ENCODE assay signal across 23 cellular contexts in the genomic region with DNA sequence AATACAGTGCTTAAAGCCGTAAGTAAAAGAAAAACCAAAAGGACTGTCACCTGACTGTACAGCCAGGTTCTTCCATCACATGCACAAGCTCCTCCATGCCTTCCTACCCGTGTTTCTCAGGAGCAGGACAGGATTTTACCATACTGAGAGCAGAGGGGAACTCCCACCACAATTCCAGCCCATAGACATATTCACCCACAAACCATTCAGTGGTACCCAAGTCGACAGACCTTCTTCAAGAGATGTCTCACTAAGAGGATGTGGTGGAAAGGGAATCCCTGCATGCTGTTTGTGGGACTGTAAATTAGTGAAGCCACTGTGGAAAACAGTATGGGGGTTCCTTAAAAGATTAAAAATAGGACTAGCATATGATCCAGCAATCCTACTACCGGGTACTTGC.
DNase-seq lines count a peak whose midpoint lies in the region; ATAC-seq and TF ChIP-seq lines count a peak whose summit lies in the region.
"Had no signal": no experiment of that assay in that cellular context is flagged by ENCODE, and none has a peak within 500 bp of the region (broad histone marks: within the 10 kb centered on the region; RNA-seq: fewer than 3 reads in every experiment).

No MANE protein-coding gene starts in this region.

- intact Hi-C loops in activated CD4-positive, alpha-beta T cell treated with anti-CD3 and anti-CD28 coated beads, Interleukin-2, amount 10 ng/mL, durations not matched to agents 24 days and 14 days (cut with micrococcal nuclease), result loop anchor here (5.0 to 10.0 kb wide), 2 partner anchors 80 to 213 kb away; partner anchors contain the start of gene GPR18
- intact Hi-C loops in PC-9 (cut with micrococcal nuclease; ENCODE audit: unreplicated experiment) (loop anchor here (10.0 kb wide), 1 partner anchor 220 kb away; no protein-coding TSS in a partner anchor), PC-3 (cut with micrococcal nuclease) (no loop called here)

- POLR2A ChIA-PET in PC-9 (lab: Charles Lee; ENCODE audit: unreplicated experiment) (no interaction called here), PC-3 (lab: Charles Lee; ENCODE audit: unreplicated experiment) (no interaction called here)
- POLR2A ChIA-PET in naive thymus-derived CD8-positive, alpha-beta T cell (lab: Charles Lee), result interaction anchor here (0.8 to 11.7 kb wide), 5 partner anchors 12 to 57 kb away, joined by 3 to 194 read pairs (median 3); no protein-coding TSS in a partner anchor

- H3F3A ChIP-seq in PC-9 (ENCODE audit: insufficient read depth, low read depth) (peaks cover 63% of the 10 kb centered on the region), smooth muscle cell (ENCODE audit: low read depth) (peaks cover 5% of the 10 kb centered on the region), PC-3 (ENCODE audit: low read length, unreplicated experiment) (peaks cover 8% of the 10 kb centered on the region)

- BruUV-seq in PC-9 (replicated peaks; lab: Mats Ljungman, UMichigan) (no TSS peak), PC-3 (replicated peaks; lab: Mats Ljungman, UMichigan) (no TSS peak)

- no peak for TF ChIP-seq CTCF in PC-9 (conservative IDR thresholded peaks at IDR 0.05)
- no peak for TF ChIP-seq CTCF in smooth muscle cell (IDR thresholded peaks at IDR 0.05; ENCODE audit: borderline replicate concordance, insufficient read depth, poor library complexity, severe bottlenecking)
- TF ChIP-seq CTCF in PC-3 (conservative IDR thresholded peaks at IDR 0.05; ENCODE audit: low read depth, low read length), result no peak

- H4K20me1 ChIP-seq in PC-9 (ENCODE audit: insufficient read depth), result no peaks in the 10 kb centered on the region
- H4K20me1 ChIP-seq in smooth muscle cell (ENCODE audit: low read depth), result peaks cover 17% of the 10 kb centered on the region
- no peaks in the 10 kb centered on the region for H4K20me1 ChIP-seq in PC-3 (ENCODE audit: low read length)

- 0 out of 2 replicates have a peak, but pooled peaks cover 2% of the 10 kb centered on the region for H3K36me3 ChIP-seq in PC-9 (ENCODE audit: low read depth)
- H3K36me3 ChIP-seq in smooth muscle cell (ENCODE audit: low read depth), result no peaks in the 10 kb centered on the region
- H3K36me3 ChIP-seq in PC-3 (ENCODE audit: low read depth, low read length), result no peaks in the 10 kb centered on the region
- H3K36me3 ChIP-seq: gastrocnemius medialis, suprapubic skin had no signal

- H3K4me3 Mint-ChIP-seq in activated CD4-positive, alpha-beta T cell treated with anti-CD3 and anti-CD28 coated beads, Interleukin-2, amount 10 ng/mL, durations not matched to agents 24 days and 14 days, result peak overlapping the region; percentile 73
- peak overlapping the region; percentile 55 for H3K4me3 Mint-ChIP-seq in activated naive CD8-positive, alpha-beta T cell
- peak overlapping the region in 9 of 10 donors; percentile 20 to 83 (median 60) for H3K4me3 Mint-ChIP-seq in naive thymus-derived CD8-positive, alpha-beta T cell
- H3K4me3 Mint-ChIP-seq: B cell had no signal

- H3K9me3 ChIP-seq in PC-9 (ENCODE audit: insufficient read depth, low read depth) (no peaks in the 10 kb centered on the region), smooth muscle cell (replicated peaks; ENCODE audit: low read depth) (no peaks in the 10 kb centered on the region), PC-3 (ENCODE audit: low read length) (no peaks in the 10 kb centered on the region)
- H3K9me3 ChIP-seq: gastrocnemius medialis, suprapubic skin had no signal

- H3K36me3 Mint-ChIP-seq in activated CD4-positive, alpha-beta T cell treated with anti-CD3 and anti-CD28 coated beads, Interleukin-2, amount 10 ng/mL, durations not matched to agents 24 days and 14 days (ENCODE audit: low read depth), result peaks cover 23% of the 10 kb centered on the region
- peaks cover 2% of the 10 kb centered on the region for H3K36me3 Mint-ChIP-seq in activated naive CD8-positive, alpha-beta T cell
- peaks cover 0 to 4% (median 0%) of the 10 kb centered on the region in 3 donors for H3K36me3 Mint-ChIP-seq in naive thymus-derived CD8-positive, alpha-beta T cell

- peaks cover 67% of the 10 kb centered on the region for H3K79me2 ChIP-seq in PC-9 (ENCODE audit: low read depth)
- H3K79me2 ChIP-seq in smooth muscle cell (ENCODE audit: low read depth), result no peaks in the 10 kb centered on the region
- peaks cover 68% of the 10 kb centered on the region for H3K79me2 ChIP-seq in PC-3 (ENCODE audit: low read length)

- no peaks in the 10 kb centered on the region for H3K27me3 Mint-ChIP-seq in activated CD4-positive, alpha-beta T cell treated with anti-CD3 and anti-CD28 coated beads, Interleukin-2, amount 10 ng/mL, durations not matched to agents 24 days and 14 days
- H3K27me3 Mint-ChIP-seq in activated naive CD8-positive, alpha-beta T cell, result no peaks in the 10 kb centered on the region
- peaks cover 0 to 19% (median 0%) of the 10 kb centered on the region in 5 donors for H3K27me3 Mint-ChIP-seq in naive thymus-derived CD8-positive, alpha-beta T cell

- H3K27ac ChIP-seq in PC-9, result peak overlapping the region; percentile 84
- H3K27ac ChIP-seq in smooth muscle cell (ENCODE audit: low read depth), result no peak overlapping the region
- H3K27ac ChIP-seq in PC-3 (ENCODE audit: low read length), result no peak overlapping the region
- H3K27ac ChIP-seq: gastrocnemius medialis had no signal

- H3K4me1 Mint-ChIP-seq in activated CD4-positive, alpha-beta T cell treated with anti-CD3 and anti-CD28 coated beads, Interleukin-2, amount 10 ng/mL, durations not matched to agents 24 days and 14 days, result peaks cover 74% of the 10 kb centered on the region
- H3K4me1 Mint-ChIP-seq in activated naive CD8-positive, alpha-beta T cell (ENCODE audit: low read depth), result peaks cover 97% of the 10 kb centered on the region
- H3K4me1 Mint-ChIP-seq in naive thymus-derived CD8-positive, alpha-beta T cell, result peaks cover 43 to 94% (median 87%) of the 10 kb centered on the region in 4 donors

- no peaks in the 10 kb centered on the region for H3K27me3 ChIP-seq in PC-9 (ENCODE audit: insufficient read depth, low read depth)
- H3K27me3 ChIP-seq in smooth muscle cell (ENCODE audit: low read depth), result no peaks in the 10 kb centered on the region
- H3K27me3 ChIP-seq in PC-3 (ENCODE audit: low read length), result no peaks in the 10 kb centered on the region
- H3K27me3 ChIP-seq: gastrocnemius medialis, suprapubic skin had no signal

- H3K9me3 Mint-ChIP-seq in activated CD4-positive, alpha-beta T cell treated with anti-CD3 and anti-CD28 coated beads, Interleukin-2, amount 10 ng/mL, durations not matched to agents 24 days and 14 days, result no peaks in the 10 kb centered on the region
- no peaks in the 10 kb centered on the region for H3K9me3 Mint-ChIP-seq in activated naive CD8-positive, alpha-beta T cell (ENCODE audit: low read depth)
- no peaks in the 10 kb centered on the region for H3K9me3 Mint-ChIP-seq in naive thymus-derived CD8-positive, alpha-beta T cell

- H3K27ac Mint-ChIP-seq in activated CD4-positive, alpha-beta T cell treated with anti-CD3 and anti-CD28 coated beads, Interleukin-2, amount 10 ng/mL, durations not matched to agents 24 days and 14 days, result peak overlapping the region; percentile 90
- H3K27ac Mint-ChIP-seq in activated naive CD8-positive, alpha-beta T cell, result peak overlapping the region; percentile 93
- H3K27ac Mint-ChIP-seq in naive thymus-derived CD8-positive, alpha-beta T cell, result peak overlapping the region; percentile 92 to 98 (median 96)
- H3K27ac Mint-ChIP-seq: B cell had no signal

- H3K4me2 ChIP-seq in PC-9 (peak overlapping the region; percentile 81), smooth muscle cell (no peak overlapping the region), PC-3 (ENCODE audit: low read length) (no peak overlapping the region)

- H3K9me2 ChIP-seq in PC-9 (ENCODE audit: insufficient read depth), result no peaks in the 10 kb centered on the region
- no peaks in the 10 kb centered on the region for H3K9me2 ChIP-seq in PC-3 (replicated peaks; ENCODE audit: low read length)

- ATAC-seq in naive thymus-derived CD8-positive, alpha-beta T cell, result peak in 1 of 2 donors; percentile 13
- no peak for ATAC-seq in PC-3
- ATAC-seq: esophagus mucosa, gastrocnemius medialis had no signal

- H3K4me3 ChIP-seq in PC-9 (peak overlapping the region; percentile 52; the same call in 1 of the 2 replicates), smooth muscle cell (no peak overlapping the region), PC-3 (ENCODE audit: low read length) (no peak overlapping the region)
- H3K4me3 ChIP-seq: gastrocnemius medialis, lung, suprapubic skin had no signal

- CTCF ChIA-PET in PC-9 (lab: Charles Lee) (no interaction called here), PC-3 (lab: Charles Lee) (no interaction called here)

- 85% methylated on average over 4 of the region's 4 CpGs for WGBS in smooth muscle cell (ENCODE audit: low lambda C conversion rate)

- H3K4me1 ChIP-seq in PC-9 (replicated peaks; ENCODE audit: insufficient read depth) (peaks cover 92% of the 10 kb centered on the region), smooth muscle cell (ENCODE audit: low read depth) (peaks cover 3% of the 10 kb centered on the region), PC-3 (ENCODE audit: insufficient read depth, low read length) (peaks cover 66% of the 10 kb centered on the region)

- DNase-seq in activated CD4-positive, alpha-beta T cell treated with anti-CD3 and anti-CD28 coated beads, Interleukin-2, amount 10 ng/mL, durations not matched to agents 24 days and 14 days, result peak; percentile 69
- no peak for DNase-seq in activated CD4-positive, alpha-beta T cell treated with anti-CD3 and anti-CD28 coated beads for 1 hour
- DNase-seq in PC-9 (no peak), smooth muscle cell (lab: John Stamatoyannopoulos, UW; ENCODE audit: unreplicated experiment) (no peak), PC-3 (no peak), OCI-M1 (lab: John Stamatoyannopoulos, UW) (no peak)
- no peak for DNase-seq in naive thymus-derived CD8-positive, alpha-beta T cell
- DNase-seq: aorta; central memory CD4-positive, alpha-beta T cell; gastrocnemius medialis; hypothalamus; islet precursor cell; MM.1S; NCI-H1436 treated with DMSO at 0.1 percent for 48 hours; NCI-H524 treated with DMSO at 0.1 percent for 48 hours; RPMI8226; stimulated activated CD4-positive, alpha-beta T cell treated with anti-CD3 and anti-CD28 coated beads, Interleukin-12 subunit alpha, Interleukin-12 subunit beta, amount 100 ng/mL, for 4 hours; stimulated activated CD8-positive, alpha-beta memory T cell treated with anti-CD3 and anti-CD28 coated beads, Interleukin-4, amount 100 ng/mL, for 48 hours had no signal

- H3K9ac ChIP-seq in smooth muscle cell (ENCODE audit: low read depth) (no peak overlapping the region), PC-3 (ENCODE audit: low read length) (no peak overlapping the region)

- no peak overlapping the region for H2AFZ ChIP-seq in PC-9
- H2AFZ ChIP-seq in smooth muscle cell (ENCODE audit: low read depth), result no peak overlapping the region
- no peak overlapping the region for H2AFZ ChIP-seq in PC-3 (ENCODE audit: low read length)
